9 cellular contexts compared by ENCODE assay signal in genomic region chr2:162333968-162334367, GRCh38. TPM values are rescaled to one million over a fixed set of nuclear protein-coding genes. Genes with fewer than 3 reads are reported as not detected.
A peak's percentile ranks its signal among the peaks of the same experiment; 100 is the strongest.
DNase-seq lines count a peak whose midpoint lies in the region; ATAC-seq and TF ChIP-seq lines count a peak whose summit lies in the region.
"Had no signal": no experiment of that assay in that cellular context is flagged by ENCODE, and none has a peak within 500 bp of the region (broad histone marks: within the 10 kb centered on the region; RNA-seq: fewer than 3 reads in every experiment).

No MANE protein-coding gene starts in this region.

- no peak overlapping the region for H3K56ac ChIP-seq in mesendoderm (ENCODE audit: low read length)

- H3K9me3 ChIP-seq in adipocyte (ENCODE audit: control insufficient read depth, low read length): no peaks in the 10 kb centered on the region

- H4K8ac ChIP-seq in mesendoderm (ENCODE audit: low read depth, low read length): peak overlapping the region; percentile 39

- DNase-seq in activated gamma-delta T cell treated with Interleukin-2 at 50 U/mL for 16 hours: peak; percentile 16
- DNase-seq in activated gamma-delta T cell (lab: John Stamatoyannopoulos, UW): no peak
- DNase-seq in adipocyte (ENCODE audit: low read depth): peak; percentile 55
- peak; percentile 67 for DNase-seq in mesendoderm
- no peak for DNase-seq in activated T-helper 2 cell treated with anti-CD3 and anti-CD28 coated beads, Interferon-gamma antibody, Interleukin-2, Interleukin-4, amounts not matched to agents 10 μg/mL and 5 μg/mL and 100 μg/mL, durations not matched to agents 14 hours and 24 hours and 36 hours (ENCODE audit: low spot score)
- no peak for DNase-seq in OCI-M2 (lab: John Stamatoyannopoulos, UW; ENCODE audit: unreplicated experiment)

- no peak overlapping the region for H2BK5ac ChIP-seq in mesendoderm (ENCODE audit: low read length)

- ATAC-seq in GM21717 (IDR thresholded peaks at IDR 0.05; ENCODE audit: unreplicated experiment): peak; percentile 54

- no peak overlapping the region for H2AK5ac ChIP-seq in mesendoderm (ENCODE audit: low read length)

- TF ChIP-seq CTCF in LNCAP (IDR thresholded peaks at IDR 0.05): peak; percentile 54; the same call in 1 of the 2 replicates

- no peaks in the 10 kb centered on the region for H3K36me3 ChIP-seq in adipocyte (ENCODE audit: control insufficient read depth, insufficient read depth, low read length, severe bottlenecking)
- H3K36me3 ChIP-seq in mesendoderm (ENCODE audit: control insufficient read depth, insufficient read depth, low read length): no peaks in the 10 kb centered on the region

- no peaks in the 10 kb centered on the region for H3K4me1 Mint-ChIP-seq in activated T-helper 2 cell treated with anti-CD3 and anti-CD28 coated beads, Interferon-gamma antibody, Interleukin-2, Interleukin-4, amounts not matched to agents 10 μg/mL and 5 μg/mL and 100 μg/mL, durations not matched to agents 14 hours and 24 hours and 36 hours (ENCODE audit: low read depth)
- H3K4me1 Mint-ChIP-seq: activated naive CD4-positive, alpha-beta T cell treated with anti-CD3 and anti-CD28 coated beads, Interleukin-2, amount 50 U/mL, for 24 hours had no signal

- no peaks in the 10 kb centered on the region for H3K79me1 ChIP-seq in mesendoderm (ENCODE audit: low read length)

- no peak overlapping the region for H3K4me3 Mint-ChIP-seq in activated T-helper 2 cell treated with anti-CD3 and anti-CD28 coated beads, Interferon-gamma antibody, Interleukin-2, Interleukin-4, amounts not matched to agents 10 μg/mL and 5 μg/mL and 100 μg/mL, durations not matched to agents 14 hours and 24 hours and 36 hours (ENCODE audit: low read depth)
- H3K4me3 Mint-ChIP-seq: activated naive CD4-positive, alpha-beta T cell treated with anti-CD3 and anti-CD28 coated beads, Interleukin-2, amount 50 U/mL, for 24 hours had no signal

- no peaks in the 10 kb centered on the region for H3K27me3 ChIP-seq in adipocyte (replicated peaks; ENCODE audit: control insufficient read depth, insufficient read depth, low read length)
- H3K27me3 ChIP-seq in mesendoderm (ENCODE audit: insufficient read depth, low read length, poor library complexity): no peaks in the 10 kb centered on the region

- no peak overlapping the region for H3K23ac ChIP-seq in mesendoderm (ENCODE audit: low read length)

- H3K4me1 ChIP-seq in adipocyte (ENCODE audit: control insufficient read depth, insufficient read depth, low read length) (peaks cover 5% of the 10 kb centered on the region), mesendoderm (ENCODE audit: control insufficient read depth, low read depth, low read length) (no peaks in the 10 kb centered on the region)

- H4K5ac ChIP-seq in mesendoderm (ENCODE audit: low read length): no peak overlapping the region

- no peaks in the 10 kb centered on the region for H3K9me3 Mint-ChIP-seq in activated T-helper 2 cell treated with anti-CD3 and anti-CD28 coated beads, Interferon-gamma antibody, Interleukin-2, Interleukin-4, amounts not matched to agents 10 μg/mL and 5 μg/mL and 100 μg/mL, durations not matched to agents 14 hours and 24 hours and 36 hours
- H3K9me3 Mint-ChIP-seq: activated naive CD4-positive, alpha-beta T cell treated with anti-CD3 and anti-CD28 coated beads, Interleukin-2, amount 50 U/mL, for 24 hours had no signal

- H3K4me2 ChIP-seq in mesendoderm (ENCODE audit: low read length): no peak overlapping the region

- H3K9ac ChIP-seq in adipocyte (ENCODE audit: low read length) (no peak overlapping the region), mesendoderm (ENCODE audit: low read length) (no peak overlapping the region)

- no peak overlapping the region for H3K27ac ChIP-seq in mesendoderm (ENCODE audit: low read depth, low read length)

- no peak overlapping the region for H2BK15ac ChIP-seq in mesendoderm (replicated peaks; ENCODE audit: low read depth)

- no peaks in the 10 kb centered on the region for H3K79me2 ChIP-seq in mesendoderm (ENCODE audit: control insufficient read depth, insufficient read depth, low read length)

- WGBS in mesendoderm (ENCODE audit: extremely low coverage, insufficient coverage, low lambda C conversion rate): no CpG with 5 or more reads among the region's 3 CpGs

- H3K4me3 ChIP-seq in adipocyte (ENCODE audit: low read length) (no peak overlapping the region), mesendoderm (ENCODE audit: low read length) (no peak overlapping the region)

- intact Hi-C loops in activated T-helper 2 cell treated with anti-CD3 and anti-CD28 coated beads, Interferon-gamma antibody, Interleukin-2, Interleukin-4, amounts not matched to agents 10 μg/mL and 5 μg/mL and 100 μg/mL, durations not matched to agents 14 hours and 24 hours and 36 hours (cut with micrococcal nuclease): no loop called here

- peaks cover 3% of the 10 kb centered on the region for H3K27me3 Mint-ChIP-seq in activated T-helper 2 cell treated with anti-CD3 and anti-CD28 coated beads, Interferon-gamma antibody, Interleukin-2, Interleukin-4, amounts not matched to agents 10 μg/mL and 5 μg/mL and 100 μg/mL, durations not matched to agents 14 hours and 24 hours and 36 hours (ENCODE audit: low read depth)
- H3K27me3 Mint-ChIP-seq: activated naive CD4-positive, alpha-beta T cell treated with anti-CD3 and anti-CD28 coated beads, Interleukin-2, amount 50 U/mL, for 24 hours had no signal

- H3K18ac ChIP-seq in mesendoderm (ENCODE audit: low read length): no peak overlapping the region

- no peaks in the 10 kb centered on the region for H3K36me3 Mint-ChIP-seq in activated T-helper 2 cell treated with anti-CD3 and anti-CD28 coated beads, Interferon-gamma antibody, Interleukin-2, Interleukin-4, amounts not matched to agents 10 μg/mL and 5 μg/mL and 100 μg/mL, durations not matched to agents 14 hours and 24 hours and 36 hours (ENCODE audit: low read depth)
- H3K36me3 Mint-ChIP-seq: activated naive CD4-positive, alpha-beta T cell treated with anti-CD3 and anti-CD28 coated beads, Interleukin-2, amount 50 U/mL, for 24 hours had no signal

- no peak overlapping the region for H3K27ac Mint-ChIP-seq in activated T-helper 2 cell treated with anti-CD3 and anti-CD28 coated beads, Interferon-gamma antibody, Interleukin-2, Interleukin-4, amounts not matched to agents 10 μg/mL and 5 μg/mL and 100 μg/mL, durations not matched to agents 14 hours and 24 hours and 36 hours
- H3K27ac Mint-ChIP-seq: activated naive CD4-positive, alpha-beta T cell treated with anti-CD3 and anti-CD28 coated beads, Interleukin-2, amount 50 U/mL, for 24 hours had no signal

- no peak overlapping the region for H3K4ac ChIP-seq in mesendoderm (ENCODE audit: low read depth, low read length)

- H2BK120ac ChIP-seq in mesendoderm (ENCODE audit: low read depth, low read length): no peak overlapping the region

RNA-seq across cellular contexts. Expression of gene GCA, which starts 10.0 kb away (rescaled TPM):
- 16.0 TPM for polyA plus RNA-seq in mesendoderm (2013, experiment 1 of 2)
- 16.5 TPM for polyA plus RNA-seq in mesendoderm (2013, experiment 2 of 2)
- total RNA-seq in activated T-helper 2 cell treated with anti-CD3 and anti-CD28 coated beads, Interferon-gamma antibody, Interleukin-2, Interleukin-4, amounts not matched to agents 10 μg/mL and 5 μg/mL and 100 μg/mL, durations not matched to agents 14 hours and 24 hours and 36 hours: 11.2 and 11.7 TPM in 2 replicates

RNA-seq across cellular contexts. Expression of gene IFIH1, which starts 15.5 kb away (rescaled TPM):
- 0.10 TPM for polyA plus RNA-seq in mesendoderm (2013, experiment 1 of 2)
- polyA plus RNA-seq in mesendoderm (2013, experiment 2 of 2): 0.13 TPM
- total RNA-seq in activated T-helper 2 cell treated with anti-CD3 and anti-CD28 coated beads, Interferon-gamma antibody, Interleukin-2, Interleukin-4, amounts not matched to agents 10 μg/mL and 5 μg/mL and 100 μg/mL, durations not matched to agents 14 hours and 24 hours and 36 hours: 14.5 and 16.1 TPM in 2 replicates

Comparison
In these comparisons a context has a peak if more than half of its experiments do, and no peak if none do; other contexts are left out.
1. DNase-seq: peak in activated gamma-delta T cell treated with Interleukin-2 at 50 U/mL for 16 hours (single experiment), adipocyte (single experiment) and mesendoderm (single experiment); none in activated gamma-delta T cell (single experiment), activated T-helper 2 cell treated with anti-CD3 and anti-CD28 coated beads, Interferon-gamma antibody, Interleukin-2, Interleukin-4, amounts not matched to agents 10 μg/mL and 5 μg/mL and 100 μg/mL, durations not matched to agents 14 hours and 24 hours and 36 hours (single experiment) and OCI-M2 (single experiment).